1 cellular context compared by ENCODE assay signal in the genomic region with DNA sequence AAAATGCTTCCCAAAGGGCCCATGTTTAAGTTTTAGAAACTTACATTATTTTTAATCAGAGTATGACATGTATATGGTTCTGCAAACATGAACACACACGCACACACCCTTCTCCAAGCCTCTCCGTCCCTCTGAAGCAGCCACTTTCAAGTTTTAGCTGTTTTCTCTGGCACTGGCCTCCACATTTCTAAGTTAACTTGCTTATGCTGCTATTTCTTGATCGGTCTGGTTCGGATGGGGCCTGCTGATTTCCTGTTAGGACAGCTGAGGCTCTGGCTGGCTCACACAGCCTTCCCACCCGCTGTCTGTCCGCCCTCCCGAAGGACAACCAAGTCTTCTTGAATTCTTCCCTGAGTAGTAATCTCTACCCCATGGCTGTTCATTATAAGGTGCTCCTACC.
TF ChIP-seq lines count a peak whose summit lies in the region.

No MANE protein-coding gene starts in this region.

TF ChIP-seq in K562, 482 proteins besides CTCF, POLR2A, EP300 and RAD21:
- no peak for TF ChIP-seq PTRF (tag; IDR thresholded peaks at IDR 0.05)
- 0 out of 2 replicates have a peak, but pooled peaks have one; percentile 16 for TF ChIP-seq POLR2G (IDR thresholded peaks at IDR 0.05; ENCODE audit: low read depth, low read length)
- 0 out of 2 replicates have a peak, but pooled peaks have one; percentile 19 for TF ChIP-seq POLR2AphosphoS5 (IDR thresholded peaks at IDR 0.05; ENCODE audit: control insufficient read depth, insufficient read depth, low read depth, low read length)
- TF ChIP-seq, protein P1, sequence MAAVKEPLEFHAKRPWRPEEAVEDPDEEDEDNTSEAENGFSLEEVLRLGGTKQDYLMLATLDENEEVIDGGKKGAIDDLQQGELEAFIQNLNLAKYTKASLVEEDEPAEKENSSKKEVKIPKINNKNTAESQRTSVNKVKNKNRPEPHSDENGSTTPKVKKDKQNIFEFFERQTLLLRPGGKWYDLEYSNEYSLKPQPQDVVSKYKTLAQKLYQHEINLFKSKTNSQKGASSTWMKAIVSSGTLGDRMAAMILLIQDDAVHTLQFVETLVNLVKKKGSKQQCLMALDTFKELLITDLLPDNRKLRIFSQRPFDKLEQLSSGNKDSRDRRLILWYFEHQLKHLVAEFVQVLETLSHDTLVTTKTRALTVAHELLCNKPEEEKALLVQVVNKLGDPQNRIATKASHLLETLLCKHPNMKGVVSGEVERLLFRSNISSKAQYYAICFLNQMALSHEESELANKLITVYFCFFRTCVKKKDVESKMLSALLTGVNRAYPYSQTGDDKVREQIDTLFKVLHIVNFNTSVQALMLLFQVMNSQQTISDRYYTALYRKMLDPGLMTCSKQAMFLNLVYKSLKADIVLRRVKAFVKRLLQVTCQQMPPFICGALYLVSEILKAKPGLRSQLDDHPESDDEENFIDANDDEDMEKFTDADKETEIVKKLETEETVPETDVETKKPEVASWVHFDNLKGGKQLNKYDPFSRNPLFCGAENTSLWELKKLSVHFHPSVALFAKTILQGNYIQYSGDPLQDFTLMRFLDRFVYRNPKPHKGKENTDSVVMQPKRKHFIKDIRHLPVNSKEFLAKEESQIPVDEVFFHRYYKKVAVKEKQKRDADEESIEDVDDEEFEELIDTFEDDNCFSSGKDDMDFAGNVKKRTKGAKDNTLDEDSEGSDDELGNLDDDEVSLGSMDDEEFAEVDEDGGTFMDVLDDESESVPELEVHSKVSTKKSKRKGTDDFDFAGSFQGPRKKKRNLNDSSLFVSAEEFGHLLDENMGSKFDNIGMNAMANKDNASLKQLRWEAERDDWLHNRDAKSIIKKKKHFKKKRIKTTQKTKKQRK (IDR thresholded peaks at IDR 0.05; ENCODE audit: borderline replicate concordance, low read depth, low read length): no peak
